ENCODE assay signal across 1 cellular context in the genomic region with DNA sequence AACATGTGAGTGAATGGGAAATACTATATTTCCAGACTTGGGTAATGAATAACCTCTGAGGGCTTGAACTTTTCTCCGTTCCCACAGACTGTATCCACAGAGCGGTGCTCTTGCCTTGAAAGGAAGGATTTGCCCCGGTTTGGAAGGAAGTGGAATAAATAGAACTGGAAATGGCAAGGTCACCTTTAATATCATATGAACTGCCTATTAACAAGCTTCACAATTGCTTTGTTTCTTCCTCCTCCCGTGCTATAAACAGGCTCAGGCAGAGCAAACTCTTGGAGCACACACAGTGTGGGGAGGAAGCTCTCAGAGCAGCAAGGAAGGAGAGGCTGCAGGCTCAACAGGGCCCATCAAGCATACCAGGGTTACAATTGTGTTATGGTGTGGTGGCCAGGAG.
A peak's percentile ranks its signal among the peaks of the same experiment; 100 is the strongest.
TF ChIP-seq lines count a peak whose summit lies in the region.

No MANE protein-coding gene starts in this region.

TF ChIP-seq in HepG2, 621 proteins besides CTCF, POLR2A, EP300 and RAD21 (continued from another document):
- TF ChIP-seq, protein P1, sequence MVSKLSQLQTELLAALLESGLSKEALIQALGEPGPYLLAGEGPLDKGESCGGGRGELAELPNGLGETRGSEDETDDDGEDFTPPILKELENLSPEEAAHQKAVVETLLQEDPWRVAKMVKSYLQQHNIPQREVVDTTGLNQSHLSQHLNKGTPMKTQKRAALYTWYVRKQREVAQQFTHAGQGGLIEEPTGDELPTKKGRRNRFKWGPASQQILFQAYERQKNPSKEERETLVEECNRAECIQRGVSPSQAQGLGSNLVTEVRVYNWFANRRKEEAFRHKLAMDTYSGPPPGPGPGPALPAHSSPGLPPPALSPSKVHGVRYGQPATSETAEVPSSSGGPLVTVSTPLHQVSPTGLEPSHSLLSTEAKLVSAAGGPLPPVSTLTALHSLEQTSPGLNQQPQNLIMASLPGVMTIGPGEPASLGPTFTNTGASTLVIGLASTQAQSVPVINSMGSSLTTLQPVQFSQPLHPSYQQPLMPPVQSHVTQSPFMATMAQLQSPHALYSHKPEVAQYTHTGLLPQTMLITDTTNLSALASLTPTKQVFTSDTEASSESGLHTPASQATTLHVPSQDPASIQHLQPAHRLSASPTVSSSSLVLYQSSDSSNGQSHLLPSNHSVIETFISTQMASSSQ (IDR thresholded peaks at IDR 0.05; ENCODE audit: low read depth): peak; percentile 54; the same call in 1 of the 2 replicates
- TF ChIP-seq, protein P1 (CRISPR knock-in tag; IDR thresholded peaks at IDR 0.05; ENCODE audit: borderline replicate concordance): no peak
- peak; percentile 54; the same call in 1 of the 2 replicates for TF ChIP-seq ZNF263 (CRISPR knock-in tag; IDR thresholded peaks at IDR 0.05)
- TF ChIP-seq STAG1 (CRISPR knock-in tag; IDR thresholded peaks at IDR 0.05): peak; percentile 65
- 0 out of 2 replicates have a peak, but pooled peaks have one; percentile 18 for TF ChIP-seq ZMYM4 (CRISPR knock-in tag; IDR thresholded peaks at IDR 0.05)
- TF ChIP-seq, protein P2, sequence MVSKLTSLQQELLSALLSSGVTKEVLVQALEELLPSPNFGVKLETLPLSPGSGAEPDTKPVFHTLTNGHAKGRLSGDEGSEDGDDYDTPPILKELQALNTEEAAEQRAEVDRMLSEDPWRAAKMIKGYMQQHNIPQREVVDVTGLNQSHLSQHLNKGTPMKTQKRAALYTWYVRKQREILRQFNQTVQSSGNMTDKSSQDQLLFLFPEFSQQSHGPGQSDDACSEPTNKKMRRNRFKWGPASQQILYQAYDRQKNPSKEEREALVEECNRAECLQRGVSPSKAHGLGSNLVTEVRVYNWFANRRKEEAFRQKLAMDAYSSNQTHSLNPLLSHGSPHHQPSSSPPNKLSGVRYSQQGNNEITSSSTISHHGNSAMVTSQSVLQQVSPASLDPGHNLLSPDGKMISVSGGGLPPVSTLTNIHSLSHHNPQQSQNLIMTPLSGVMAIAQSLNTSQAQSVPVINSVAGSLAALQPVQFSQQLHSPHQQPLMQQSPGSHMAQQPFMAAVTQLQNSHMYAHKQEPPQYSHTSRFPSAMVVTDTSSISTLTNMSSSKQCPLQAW (CRISPR knock-in tag; IDR thresholded peaks at IDR 0.05): peak; percentile 54; the same call in 1 of the 2 replicates
- 0 out of 2 replicates have a peak, but pooled peaks have one; percentile 34 for TF ChIP-seq ESRRA (CRISPR knock-in tag; IDR thresholded peaks at IDR 0.05; ENCODE audit: low read depth)
- TF ChIP-seq ETV5 (CRISPR knock-in tag; IDR thresholded peaks at IDR 0.05; ENCODE audit: borderline replicate concordance): peak; percentile 43; the same call in 1 of the 2 replicates
- TF ChIP-seq ZNF704 (CRISPR knock-in tag; IDR thresholded peaks at IDR 0.05; ENCODE audit: borderline replicate concordance): no peak
- TF ChIP-seq HOXA7 (CRISPR knock-in tag; IDR thresholded peaks at IDR 0.05): no peak
- no peak for TF ChIP-seq SAFB2 (CRISPR knock-in tag; IDR thresholded peaks at IDR 0.05; ENCODE audit: borderline replicate concordance, low read depth)
- TF ChIP-seq ZNF891 (CRISPR knock-in tag; IDR thresholded peaks at IDR 0.05): no peak
- TF ChIP-seq ZNF577 (CRISPR knock-in tag; IDR thresholded peaks at IDR 0.05; ENCODE audit: borderline replicate concordance, low read depth): no peak
- no peak for TF ChIP-seq EEA1 (CRISPR knock-in tag; IDR thresholded peaks at IDR 0.05; ENCODE audit: borderline replicate concordance)
- 0 out of 2 replicates have a peak, but pooled peaks have one; percentile 29 for TF ChIP-seq SOX5 (CRISPR knock-in tag; IDR thresholded peaks at IDR 0.05; ENCODE audit: borderline replicate concordance)
- 0 out of 2 replicates have a peak, but pooled peaks have one; percentile 16 for TF ChIP-seq PAXIP1 (CRISPR knock-in tag; conservative IDR thresholded peaks at IDR 0.05)
- TF ChIP-seq, protein P3, sequence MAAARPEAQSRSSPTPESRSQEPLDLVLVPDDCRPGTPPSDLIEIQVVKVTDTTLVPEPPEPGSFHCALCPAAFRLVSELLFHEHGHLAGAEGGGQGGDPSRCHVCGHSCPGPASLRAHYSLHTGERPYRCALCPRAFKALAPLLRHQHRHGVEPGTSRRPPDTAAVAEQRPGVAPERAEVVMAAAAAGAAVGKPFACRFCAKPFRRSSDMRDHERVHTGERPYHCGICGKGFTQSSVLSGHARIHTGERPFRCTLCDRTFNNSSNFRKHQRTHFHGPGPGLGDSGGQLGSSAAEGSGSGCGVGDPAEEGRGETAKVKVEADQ (CRISPR knock-in tag; IDR thresholded peaks at IDR 0.05; ENCODE audit: borderline replicate concordance): 0 out of 2 replicates have a peak, but pooled peaks have one; percentile 31
- peak; percentile 22; the same call in 1 of the 2 replicates for TF ChIP-seq SAP130 (CRISPR knock-in tag; IDR thresholded peaks at IDR 0.05; ENCODE audit: low read depth)
- 0 out of 2 replicates have a peak, but pooled peaks have one; percentile 28 for TF ChIP-seq BCL3 (CRISPR knock-in tag; IDR thresholded peaks at IDR 0.05)
- peak; percentile 20; the same call in 1 of the 2 replicates for TF ChIP-seq SMC3 (IDR thresholded peaks at IDR 0.05; ENCODE audit: low read length)
